In genomic region chrY:2907311-2907870, GRCh38 we compare ENCODE assay signal across 22 cellular contexts. TPM values are rescaled to one million over a fixed set of nuclear protein-coding genes. Genes with fewer than 3 reads are reported as not detected.
"Had no signal": no experiment of that assay in that cellular context is flagged by ENCODE, and none has a peak within 500 bp of the region (broad histone marks: within the 10 kb centered on the region; RNA-seq: fewer than 3 reads in every experiment).

No MANE protein-coding gene starts in this region.

- H3K4me1 Mint-ChIP-seq: activated naive CD4-positive, alpha-beta T cell treated with anti-CD3 and anti-CD28 coated beads, Interleukin-2, amount 50 U/mL, for 24 hours; mesothelial cell of epicardium; nephron; stimulated activated naive B cell treated with anti-CD40 and anti-IgM and Interleukin-4, amounts not matched to agents 10 μg/mL and 1 μg/mL and 100 μg/mL, for 72 hours had no signal

- H3K27ac Mint-ChIP-seq: activated CD4-positive, alpha-beta T cell treated with anti-CD3 and anti-CD28 coated beads for 36 hours; activated naive CD4-positive, alpha-beta T cell treated with anti-CD3 and anti-CD28 coated beads, Interleukin-2, amount 50 U/mL, for 24 hours; mesothelial cell of epicardium; nephron; stimulated activated naive B cell treated with anti-CD40 and anti-IgM and Interleukin-4, amounts not matched to agents 10 μg/mL and 1 μg/mL and 100 μg/mL, for 72 hours; WTC11 had no signal

- H3K4me3 Mint-ChIP-seq: activated CD4-positive, alpha-beta T cell treated with anti-CD3 and anti-CD28 coated beads for 36 hours; activated naive CD4-positive, alpha-beta T cell treated with anti-CD3 and anti-CD28 coated beads, Interleukin-2, amount 50 U/mL, for 24 hours; mesothelial cell of epicardium; nephron; stimulated activated naive B cell treated with anti-CD40 and anti-IgM and Interleukin-4, amounts not matched to agents 10 μg/mL and 1 μg/mL and 100 μg/mL, for 72 hours; WTC11 had no signal

- H3K9me3 Mint-ChIP-seq: mesothelial cell of epicardium, nephron had no signal

- H3K27ac ChIP-seq: breast epithelium, sigmoid colon, spleen, thoracic aorta, upper lobe of left lung had no signal

- H3K9me3 ChIP-seq: breast epithelium, sigmoid colon, spleen, thoracic aorta, upper lobe of left lung had no signal

- DNase-seq: activated CD4-positive, alpha-beta T cell treated with anti-CD3 and anti-CD28 coated beads for 36 hours; activated CD4-positive, alpha-beta T cell treated with anti-CD3 and anti-CD28 coated beads, Interleukin-2, amount 50 U/mL, for 48 hours; activated gamma-delta T cell; cerebellar nuclear complex; effector CD4-positive, alpha-beta T cell; foreskin melanocyte; glutamatergic neuron; hippocampal formation; islet precursor cell; left colon; sigmoid colon; spleen; stimulated activated naive B cell treated with anti-CD40 and anti-IgM and Interleukin-4, amounts not matched to agents 10 μg/mL and 1 μg/mL and 100 μg/mL, for 72 hours; upper lobe of left lung had no signal

- H3K27me3 ChIP-seq: breast epithelium, sigmoid colon, spleen, upper lobe of left lung had no signal

- H3K27me3 Mint-ChIP-seq: activated CD4-positive, alpha-beta T cell treated with anti-CD3 and anti-CD28 coated beads for 36 hours; activated naive CD4-positive, alpha-beta T cell treated with anti-CD3 and anti-CD28 coated beads, Interleukin-2, amount 50 U/mL, for 24 hours had no signal

- H3K36me3 ChIP-seq: breast epithelium, sigmoid colon, spleen, thoracic aorta, upper lobe of left lung had no signal

- H3K4me3 ChIP-seq: breast epithelium, lung, sigmoid colon, spleen, thoracic aorta, upper lobe of left lung had no signal

- H3K4me1 ChIP-seq: breast epithelium, sigmoid colon, spleen, upper lobe of left lung had no signal

- H3K36me3 Mint-ChIP-seq: mesothelial cell of epicardium had no signal

RNA-seq across cellular contexts. Expression of gene ZFY, which starts 27.8 kb away (rescaled TPM):
- total RNA-seq: esophagus mucosa, left colon, lung, mesothelial cell of epicardium had no signal
